ENCODE assay signal across 1 cellular context in the genomic region with DNA sequence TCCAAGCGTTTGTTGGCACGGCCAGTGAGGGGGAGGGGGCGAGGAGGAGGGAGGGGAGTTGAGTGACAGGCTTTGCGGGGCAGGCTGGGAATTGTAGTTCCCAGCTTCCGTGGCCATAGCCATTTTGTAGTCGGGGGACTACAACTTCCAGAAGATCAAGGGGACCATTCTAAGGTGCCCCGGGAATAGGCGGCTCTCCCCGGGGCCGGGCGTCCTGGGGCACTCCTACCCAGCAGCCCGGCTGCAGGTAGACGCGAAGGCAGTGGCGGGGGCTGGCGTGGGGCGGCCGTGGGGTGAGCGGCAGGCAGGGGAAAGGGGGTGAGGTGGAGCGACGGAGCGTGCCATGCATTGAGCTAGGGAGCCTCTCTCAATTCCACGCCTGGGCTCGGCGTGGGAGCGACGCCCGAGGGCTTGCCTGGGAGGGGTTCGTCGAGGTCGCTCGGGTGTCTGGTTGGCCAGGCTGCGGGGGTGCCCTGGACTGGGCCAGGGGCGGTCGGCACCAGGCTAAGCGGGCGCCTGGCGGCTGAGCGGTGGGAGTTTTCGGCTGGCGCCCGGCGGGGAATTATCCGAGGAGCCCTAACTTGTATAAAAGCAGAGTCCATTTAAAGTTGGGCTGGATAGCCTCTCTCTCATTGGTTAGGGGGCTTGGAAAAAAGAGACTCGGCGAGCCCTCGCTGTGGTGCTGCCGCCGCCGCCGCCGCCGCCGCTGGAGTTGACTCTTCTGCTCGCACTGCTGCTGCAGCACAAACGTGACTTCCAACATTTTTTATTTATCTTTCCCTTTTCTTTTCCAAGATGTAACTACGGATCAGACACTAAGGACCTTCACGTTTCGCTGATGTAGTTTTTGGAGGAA.
A peak's percentile ranks its signal among the peaks of the same experiment; 100 is the strongest.
TF ChIP-seq lines count a peak whose summit lies in the region.

A gene (plus strand): TSS at position 709 of the 856 bp plus-strand sequence. CDS start 471 bp downstream, outside the sequence.

TF ChIP-seq in HepG2, 621 proteins besides CTCF, POLR2A, EP300 and RAD21 (continued from another document and continues in another):
- TF ChIP-seq, protein P1, sequence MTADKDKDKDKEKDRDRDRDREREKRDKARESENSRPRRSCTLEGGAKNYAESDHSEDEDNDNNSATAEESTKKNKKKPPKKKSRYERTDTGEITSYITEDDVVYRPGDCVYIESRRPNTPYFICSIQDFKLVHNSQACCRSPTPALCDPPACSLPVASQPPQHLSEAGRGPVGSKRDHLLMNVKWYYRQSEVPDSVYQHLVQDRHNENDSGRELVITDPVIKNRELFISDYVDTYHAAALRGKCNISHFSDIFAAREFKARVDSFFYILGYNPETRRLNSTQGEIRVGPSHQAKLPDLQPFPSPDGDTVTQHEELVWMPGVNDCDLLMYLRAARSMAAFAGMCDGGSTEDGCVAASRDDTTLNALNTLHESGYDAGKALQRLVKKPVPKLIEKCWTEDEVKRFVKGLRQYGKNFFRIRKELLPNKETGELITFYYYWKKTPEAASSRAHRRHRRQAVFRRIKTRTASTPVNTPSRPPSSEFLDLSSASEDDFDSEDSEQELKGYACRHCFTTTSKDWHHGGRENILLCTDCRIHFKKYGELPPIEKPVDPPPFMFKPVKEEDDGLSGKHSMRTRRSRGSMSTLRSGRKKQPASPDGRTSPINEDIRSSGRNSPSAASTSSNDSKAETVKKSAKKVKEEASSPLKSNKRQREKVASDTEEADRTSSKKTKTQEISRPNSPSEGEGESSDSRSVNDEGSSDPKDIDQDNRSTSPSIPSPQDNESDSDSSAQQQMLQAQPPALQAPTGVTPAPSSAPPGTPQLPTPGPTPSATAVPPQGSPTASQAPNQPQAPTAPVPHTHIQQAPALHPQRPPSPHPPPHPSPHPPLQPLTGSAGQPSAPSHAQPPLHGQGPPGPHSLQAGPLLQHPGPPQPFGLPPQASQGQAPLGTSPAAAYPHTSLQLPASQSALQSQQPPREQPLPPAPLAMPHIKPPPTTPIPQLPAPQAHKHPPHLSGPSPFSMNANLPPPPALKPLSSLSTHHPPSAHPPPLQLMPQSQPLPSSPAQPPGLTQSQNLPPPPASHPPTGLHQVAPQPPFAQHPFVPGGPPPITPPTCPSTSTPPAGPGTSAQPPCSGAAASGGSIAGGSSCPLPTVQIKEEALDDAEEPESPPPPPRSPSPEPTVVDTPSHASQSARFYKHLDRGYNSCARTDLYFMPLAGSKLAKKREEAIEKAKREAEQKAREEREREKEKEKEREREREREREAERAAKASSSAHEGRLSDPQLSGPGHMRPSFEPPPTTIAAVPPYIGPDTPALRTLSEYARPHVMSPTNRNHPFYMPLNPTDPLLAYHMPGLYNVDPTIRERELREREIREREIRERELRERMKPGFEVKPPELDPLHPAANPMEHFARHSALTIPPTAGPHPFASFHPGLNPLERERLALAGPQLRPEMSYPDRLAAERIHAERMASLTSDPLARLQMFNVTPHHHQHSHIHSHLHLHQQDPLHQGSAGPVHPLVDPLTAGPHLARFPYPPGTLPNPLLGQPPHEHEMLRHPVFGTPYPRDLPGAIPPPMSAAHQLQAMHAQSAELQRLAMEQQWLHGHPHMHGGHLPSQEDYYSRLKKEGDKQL (CRISPR knock-in tag; IDR thresholded peaks at IDR 0.05; ENCODE audit: low read depth): no peak
- TF ChIP-seq KDM3A (CRISPR knock-in tag; IDR thresholded peaks at IDR 0.05; ENCODE audit: low read depth) (no peak; the same call in 1 of the 2 replicates), ZFP90 (CRISPR knock-in tag; IDR thresholded peaks at IDR 0.05; ENCODE audit: borderline replicate concordance) (0 out of 2 replicates have a peak, but pooled peaks have one; percentile 72), KMT2A (CRISPR knock-in tag; IDR thresholded peaks at IDR 0.05) (peak; percentile 79), ZNF350 (CRISPR knock-in tag; IDR thresholded peaks at IDR 0.05; ENCODE audit: borderline replicate concordance, low read depth) (peak; percentile 38), ZNF101 (CRISPR knock-in tag; IDR thresholded peaks at IDR 0.05; ENCODE audit: borderline replicate concordance, low read depth) (no peak; the same call in 1 of the 2 replicates), PAWR (CRISPR knock-in tag; IDR thresholded peaks at IDR 0.05; ENCODE audit: borderline replicate concordance) (no peak), ZNF292 (CRISPR knock-in tag; IDR thresholded peaks at IDR 0.05; ENCODE audit: borderline replicate concordance, low read depth) (peak; percentile 52; the same call in 1 of the 2 replicates), DNMT1 (CRISPR knock-in tag; IDR thresholded peaks at IDR 0.05) (no peak; the same call in 1 of the 2 replicates), HMGA1 (CRISPR knock-in tag; conservative IDR thresholded peaks at IDR 0.05) (no peak), ZNF878 (CRISPR knock-in tag; IDR thresholded peaks at IDR 0.05) (peak; percentile 64; the same call in 1 of the 2 replicates), BRCA1 (CRISPR knock-in tag; IDR thresholded peaks at IDR 0.05) (0 out of 2 replicates have a peak, but pooled peaks have one; percentile 7), GFI1 (CRISPR knock-in tag; IDR thresholded peaks at IDR 0.05; ENCODE audit: borderline replicate concordance) (peak; percentile 77; the same call in 1 of the 2 replicates), ZNF629 (CRISPR knock-in tag; conservative IDR thresholded peaks at IDR 0.05) (no peak), CC2D1A (CRISPR knock-in tag; IDR thresholded peaks at IDR 0.05) (no peak), CHD4 (IDR thresholded peaks at IDR 0.05; ENCODE audit: borderline replicate concordance, low read length) (peak; percentile 65; the same call in 1 of the 2 replicates), YY1 (IDR thresholded peaks at IDR 0.05; ENCODE audit: insufficient read depth, insufficient replicate concordance, low read depth, low read length) (peak; percentile 91), ZNF782 (CRISPR knock-in tag; IDR thresholded peaks at IDR 0.05; ENCODE audit: borderline replicate concordance) (0 out of 2 replicates have a peak, but pooled peaks have one; percentile 25), KLF13 (CRISPR knock-in tag; IDR thresholded peaks at IDR 0.05) (no peak), ZNF10 (CRISPR knock-in tag; IDR thresholded peaks at IDR 0.05; ENCODE audit: borderline replicate concordance, low read depth) (no peak), ZNF737 (CRISPR knock-in tag; IDR thresholded peaks at IDR 0.05; ENCODE audit: borderline replicate concordance) (0 out of 2 replicates have a peak, but pooled peaks have one; percentile 52), SP5 (CRISPR knock-in tag; IDR thresholded peaks at IDR 0.05; ENCODE audit: borderline replicate concordance, low read depth) (peak; percentile 89), MED1 (CRISPR knock-in tag; IDR thresholded peaks at IDR 0.05) (peak; percentile 19), ATF7 (IDR thresholded peaks at IDR 0.05) (no peak), ATF7 (CRISPR knock-in tag; IDR thresholded peaks at IDR 0.05) (no peak), GABPA (IDR thresholded peaks at IDR 0.05; ENCODE audit: low read depth, low read length) (no peak), GABPA (CRISPR knock-in tag; IDR thresholded peaks at IDR 0.05; ENCODE audit: low read depth) (peak; percentile 57; the same call in 1 of the 2 replicates), ZNF766 (CRISPR knock-in tag; IDR thresholded peaks at IDR 0.05; ENCODE audit: borderline replicate concordance) (peak; percentile 52; the same call in 1 of the 2 replicates), ZNF234 (CRISPR knock-in tag; conservative IDR thresholded peaks at IDR 0.05) (no peak), PAX8 (CRISPR knock-in tag; IDR thresholded peaks at IDR 0.05; ENCODE audit: borderline replicate concordance) (no peak)
- TF ChIP-seq, protein P2, sequence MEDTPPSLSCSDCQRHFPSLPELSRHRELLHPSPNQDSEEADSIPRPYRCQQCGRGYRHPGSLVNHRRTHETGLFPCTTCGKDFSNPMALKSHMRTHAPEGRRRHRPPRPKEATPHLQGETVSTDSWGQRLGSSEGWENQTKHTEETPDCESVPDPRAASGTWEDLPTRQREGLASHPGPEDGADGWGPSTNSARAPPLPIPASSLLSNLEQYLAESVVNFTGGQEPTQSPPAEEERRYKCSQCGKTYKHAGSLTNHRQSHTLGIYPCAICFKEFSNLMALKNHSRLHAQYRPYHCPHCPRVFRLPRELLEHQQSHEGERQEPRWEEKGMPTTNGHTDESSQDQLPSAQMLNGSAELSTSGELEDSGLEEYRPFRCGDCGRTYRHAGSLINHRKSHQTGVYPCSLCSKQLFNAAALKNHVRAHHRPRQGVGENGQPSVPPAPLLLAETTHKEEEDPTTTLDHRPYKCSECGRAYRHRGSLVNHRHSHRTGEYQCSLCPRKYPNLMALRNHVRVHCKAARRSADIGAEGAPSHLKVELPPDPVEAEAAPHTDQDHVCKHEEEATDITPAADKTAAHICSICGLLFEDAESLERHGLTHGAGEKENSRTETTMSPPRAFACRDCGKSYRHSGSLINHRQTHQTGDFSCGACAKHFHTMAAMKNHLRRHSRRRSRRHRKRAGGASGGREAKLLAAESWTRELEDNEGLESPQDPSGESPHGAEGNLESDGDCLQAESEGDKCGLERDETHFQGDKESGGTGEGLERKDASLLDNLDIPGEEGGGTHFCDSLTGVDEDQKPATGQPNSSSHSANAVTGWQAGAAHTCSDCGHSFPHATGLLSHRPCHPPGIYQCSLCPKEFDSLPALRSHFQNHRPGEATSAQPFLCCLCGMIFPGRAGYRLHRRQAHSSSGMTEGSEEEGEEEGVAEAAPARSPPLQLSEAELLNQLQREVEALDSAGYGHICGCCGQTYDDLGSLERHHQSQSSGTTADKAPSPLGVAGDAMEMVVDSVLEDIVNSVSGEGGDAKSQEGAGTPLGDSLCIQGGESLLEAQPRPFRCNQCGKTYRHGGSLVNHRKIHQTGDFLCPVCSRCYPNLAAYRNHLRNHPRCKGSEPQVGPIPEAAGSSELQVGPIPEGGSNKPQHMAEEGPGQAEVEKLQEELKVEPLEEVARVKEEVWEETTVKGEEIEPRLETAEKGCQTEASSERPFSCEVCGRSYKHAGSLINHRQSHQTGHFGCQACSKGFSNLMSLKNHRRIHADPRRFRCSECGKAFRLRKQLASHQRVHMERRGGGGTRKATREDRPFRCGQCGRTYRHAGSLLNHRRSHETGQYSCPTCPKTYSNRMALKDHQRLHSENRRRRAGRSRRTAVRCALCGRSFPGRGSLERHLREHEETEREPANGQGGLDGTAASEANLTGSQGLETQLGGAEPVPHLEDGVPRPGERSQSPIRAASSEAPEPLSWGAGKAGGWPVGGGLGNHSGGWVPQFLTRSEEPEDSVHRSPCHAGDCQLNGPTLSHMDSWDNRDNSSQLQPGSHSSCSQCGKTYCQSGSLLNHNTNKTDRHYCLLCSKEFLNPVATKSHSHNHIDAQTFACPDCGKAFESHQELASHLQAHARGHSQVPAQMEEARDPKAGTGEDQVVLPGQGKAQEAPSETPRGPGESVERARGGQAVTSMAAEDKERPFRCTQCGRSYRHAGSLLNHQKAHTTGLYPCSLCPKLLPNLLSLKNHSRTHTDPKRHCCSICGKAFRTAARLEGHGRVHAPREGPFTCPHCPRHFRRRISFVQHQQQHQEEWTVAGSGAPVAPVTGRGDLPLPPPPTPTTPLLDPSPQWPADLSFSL (CRISPR knock-in tag; IDR thresholded peaks at IDR 0.05): no peak
- TF ChIP-seq, protein P3, sequence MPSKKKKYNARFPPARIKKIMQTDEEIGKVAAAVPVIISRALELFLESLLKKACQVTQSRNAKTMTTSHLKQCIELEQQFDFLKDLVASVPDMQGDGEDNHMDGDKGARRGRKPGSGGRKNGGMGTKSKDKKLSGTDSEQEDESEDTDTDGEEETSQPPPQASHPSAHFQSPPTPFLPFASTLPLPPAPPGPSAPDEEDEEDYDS (CRISPR knock-in tag; IDR thresholded peaks at IDR 0.05): peak; percentile 90
- TF ChIP-seq, protein P4, sequence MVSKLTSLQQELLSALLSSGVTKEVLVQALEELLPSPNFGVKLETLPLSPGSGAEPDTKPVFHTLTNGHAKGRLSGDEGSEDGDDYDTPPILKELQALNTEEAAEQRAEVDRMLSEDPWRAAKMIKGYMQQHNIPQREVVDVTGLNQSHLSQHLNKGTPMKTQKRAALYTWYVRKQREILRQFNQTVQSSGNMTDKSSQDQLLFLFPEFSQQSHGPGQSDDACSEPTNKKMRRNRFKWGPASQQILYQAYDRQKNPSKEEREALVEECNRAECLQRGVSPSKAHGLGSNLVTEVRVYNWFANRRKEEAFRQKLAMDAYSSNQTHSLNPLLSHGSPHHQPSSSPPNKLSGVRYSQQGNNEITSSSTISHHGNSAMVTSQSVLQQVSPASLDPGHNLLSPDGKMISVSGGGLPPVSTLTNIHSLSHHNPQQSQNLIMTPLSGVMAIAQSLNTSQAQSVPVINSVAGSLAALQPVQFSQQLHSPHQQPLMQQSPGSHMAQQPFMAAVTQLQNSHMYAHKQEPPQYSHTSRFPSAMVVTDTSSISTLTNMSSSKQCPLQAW (CRISPR knock-in tag; IDR thresholded peaks at IDR 0.05): peak; percentile 80; the same call in 1 of the 2 replicates
- TF ChIP-seq, protein P5, sequence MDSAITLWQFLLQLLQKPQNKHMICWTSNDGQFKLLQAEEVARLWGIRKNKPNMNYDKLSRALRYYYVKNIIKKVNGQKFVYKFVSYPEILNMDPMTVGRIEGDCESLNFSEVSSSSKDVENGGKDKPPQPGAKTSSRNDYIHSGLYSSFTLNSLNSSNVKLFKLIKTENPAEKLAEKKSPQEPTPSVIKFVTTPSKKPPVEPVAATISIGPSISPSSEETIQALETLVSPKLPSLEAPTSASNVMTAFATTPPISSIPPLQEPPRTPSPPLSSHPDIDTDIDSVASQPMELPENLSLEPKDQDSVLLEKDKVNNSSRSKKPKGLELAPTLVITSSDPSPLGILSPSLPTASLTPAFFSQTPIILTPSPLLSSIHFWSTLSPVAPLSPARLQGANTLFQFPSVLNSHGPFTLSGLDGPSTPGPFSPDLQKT (CRISPR knock-in tag; IDR thresholded peaks at IDR 0.05; ENCODE audit: borderline replicate concordance): no peak
- TF ChIP-seq, protein P6, sequence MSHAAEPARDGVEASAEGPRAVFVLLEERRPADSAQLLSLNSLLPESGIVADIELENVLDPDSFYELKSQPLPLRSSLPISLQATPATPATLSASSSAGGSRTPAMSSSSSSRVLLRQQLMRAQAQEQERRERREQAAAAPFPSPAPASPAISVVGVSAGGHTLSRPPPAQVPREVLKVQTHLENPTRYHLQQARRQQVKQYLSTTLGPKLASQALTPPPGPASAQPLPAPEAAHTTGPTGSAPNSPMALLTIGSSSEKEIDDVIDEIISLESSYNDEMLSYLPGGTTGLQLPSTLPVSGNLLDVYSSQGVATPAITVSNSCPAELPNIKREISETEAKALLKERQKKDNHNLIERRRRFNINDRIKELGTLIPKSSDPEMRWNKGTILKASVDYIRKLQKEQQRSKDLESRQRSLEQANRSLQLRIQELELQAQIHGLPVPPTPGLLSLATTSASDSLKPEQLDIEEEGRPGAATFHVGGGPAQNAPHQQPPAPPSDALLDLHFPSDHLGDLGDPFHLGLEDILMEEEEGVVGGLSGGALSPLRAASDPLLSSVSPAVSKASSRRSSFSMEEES (CRISPR knock-in tag; IDR thresholded peaks at IDR 0.05): no peak
- TF ChIP-seq, protein P7, sequence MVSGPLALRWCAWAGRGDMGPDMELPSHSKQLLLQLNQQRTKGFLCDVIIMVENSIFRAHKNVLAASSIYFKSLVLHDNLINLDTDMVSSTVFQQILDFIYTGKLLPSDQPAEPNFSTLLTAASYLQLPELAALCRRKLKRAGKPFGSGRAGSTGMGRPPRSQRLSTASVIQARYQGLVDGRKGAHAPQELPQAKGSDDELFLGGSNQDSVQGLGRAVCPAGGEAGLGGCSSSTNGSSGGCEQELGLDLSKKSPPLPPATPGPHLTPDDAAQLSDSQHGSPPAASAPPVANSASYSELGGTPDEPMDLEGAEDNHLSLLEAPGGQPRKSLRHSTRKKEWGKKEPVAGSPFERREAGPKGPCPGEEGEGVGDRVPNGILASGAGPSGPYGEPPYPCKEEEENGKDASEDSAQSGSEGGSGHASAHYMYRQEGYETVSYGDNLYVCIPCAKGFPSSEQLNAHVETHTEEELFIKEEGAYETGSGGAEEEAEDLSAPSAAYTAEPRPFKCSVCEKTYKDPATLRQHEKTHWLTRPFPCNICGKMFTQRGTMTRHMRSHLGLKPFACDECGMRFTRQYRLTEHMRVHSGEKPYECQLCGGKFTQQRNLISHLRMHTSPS (CRISPR knock-in tag; IDR thresholded peaks at IDR 0.05; ENCODE audit: low read depth): peak; percentile 26; the same call in 1 of the 2 replicates
